8 cellular contexts compared by ENCODE assay signal in genomic region chr9:127283917-127284316, GRCh38. TPM values are rescaled to one million over a fixed set of nuclear protein-coding genes. Genes with fewer than 3 reads are reported as not detected.
DNase-seq lines count a peak whose midpoint lies in the region; ATAC-seq, FAIRE-seq and TF ChIP-seq lines count a peak whose summit lies in the region.

No MANE protein-coding gene starts in this region.

- no peak for TF ChIP-seq POLR2A in GM12891 (IDR thresholded peaks at IDR 0.05; ENCODE audit: low read depth, low read length)

- H3K4me3 Mint-ChIP-seq in activated naive CD4-positive, alpha-beta T cell treated with anti-CD3 and anti-CD28 coated beads for 36 hours = no peak overlapping the region

- CTCF ChIA-PET in activated naive CD4-positive, alpha-beta T cell treated with anti-CD3 and anti-CD28 coated beads for 36 hours (lab: Charles Lee) = interaction anchor here (0.6 kb wide), 1 partner anchor 57 kb away, joined by 3 read pairs; no protein-coding TSS in a partner anchor

- H3K4me3 ChIP-seq in kidney epithelial cell (ENCODE audit: low read depth, low read length) = no peak overlapping the region

- no peaks in the 10 kb centered on the region for H3K27me3 ChIP-seq in kidney epithelial cell (ENCODE audit: control insufficient read depth, insufficient read depth, low read length)

- no peaks in the 10 kb centered on the region for H3K9me3 Mint-ChIP-seq in activated naive CD4-positive, alpha-beta T cell treated with anti-CD3 and anti-CD28 coated beads for 36 hours

- peak; percentile 21 for TF ChIP-seq CTCF in kidney epithelial cell (IDR thresholded peaks at IDR 0.05; ENCODE audit: insufficient read depth, low read length, poor library complexity, severe bottlenecking)

- no peak for FAIRE-seq in GM12891 (lab: Jason Lieb, UNC)

- intact Hi-C loops in activated naive CD4-positive, alpha-beta T cell treated with anti-CD3 and anti-CD28 coated beads for 36 hours (cut with micrococcal nuclease) = loop anchor here (1.0 kb wide), 1 partner anchor 113 kb away; the partner anchor contains the start of gene SLC2A8

- H3K4me1 Mint-ChIP-seq in activated naive CD4-positive, alpha-beta T cell treated with anti-CD3 and anti-CD28 coated beads for 36 hours (ENCODE audit: low read depth) = no peaks in the 10 kb centered on the region

- peaks cover 33% of the 10 kb centered on the region for H3K27me3 Mint-ChIP-seq in activated naive CD4-positive, alpha-beta T cell treated with anti-CD3 and anti-CD28 coated beads for 36 hours (ENCODE audit: low read depth)

- no peaks in the 10 kb centered on the region for H3K36me3 Mint-ChIP-seq in activated naive CD4-positive, alpha-beta T cell treated with anti-CD3 and anti-CD28 coated beads for 36 hours (ENCODE audit: low read depth)

- no peak overlapping the region for H3K27ac Mint-ChIP-seq in activated naive CD4-positive, alpha-beta T cell treated with anti-CD3 and anti-CD28 coated beads for 36 hours

- H3K36me3 ChIP-seq in kidney epithelial cell (ENCODE audit: control insufficient read depth, insufficient read depth, low read length) = no peaks in the 10 kb centered on the region

- DNase-seq in AG20443 (ENCODE audit: low spot score) = peak; percentile 70
- DNase-seq in HCEC 1CT = peak; percentile 37
- DNase-seq in activated naive CD4-positive, alpha-beta T cell treated with anti-CD3 and anti-CD28 coated beads for 36 hours = peak; percentile 57
- DNase-seq in kidney epithelial cell (ENCODE audit: low read depth) = peak; percentile 9
- no peak for DNase-seq in GM12891 (ENCODE audit: insufficient read length, low spot score)

- ATAC-seq in GM21526 (IDR thresholded peaks at IDR 0.05; ENCODE audit: low FRiP score, unreplicated experiment) (no peak), GM18870 (IDR thresholded peaks at IDR 0.05; ENCODE audit: unreplicated experiment) (no peak), GM19397 (IDR thresholded peaks at IDR 0.05; ENCODE audit: unreplicated experiment) (no peak)

TF ChIP-seq in GM12891, 5 proteins besides CTCF, POLR2A, EP300 and RAD21:
- TF ChIP-seq POLR2AphosphoS5 (IDR thresholded peaks at IDR 0.05; ENCODE audit: low read depth, low read length) = no peak
- no peak for TF ChIP-seq PAX5 (IDR thresholded peaks at IDR 0.05; ENCODE audit: insufficient read depth, low read length, severe bottlenecking)
- no peak for TF ChIP-seq SPI1 (IDR thresholded peaks at IDR 0.05; ENCODE audit: low read depth, low read length)
- no peak for TF ChIP-seq POU2F2 (IDR thresholded peaks at IDR 0.05; ENCODE audit: low read depth, low read length)
- TF ChIP-seq TAF1 (IDR thresholded peaks at IDR 0.05; ENCODE audit: low read depth, low read length) = no peak

RNA-seq across cellular contexts. Expression of gene GARNL3, which starts 19.3 kb away (rescaled TPM):
- total RNA-seq in activated naive CD4-positive, alpha-beta T cell treated with anti-CD3 and anti-CD28 coated beads for 36 hours = 1 to 10 TPM; 1.2 to 4.6 TPM
- 2.7 and 5.3 TPM in 2 replicates for total RNA-seq in kidney epithelial cell
- 2.9 TPM for polyA plus RNA-seq in GM12891 (2012; ENCODE audit: low read depth, missing spikeins)
